In genomic region chr3:123330441-123330991, GRCh38 we compare ENCODE assay signal across 15 cellular contexts.
DNase-seq lines count a peak whose midpoint lies in the region; ATAC-seq and TF ChIP-seq lines count a peak whose summit lies in the region.
"Had no signal": no experiment of that assay in that cellular context is flagged by ENCODE, and none has a peak within 500 bp of the region (broad histone marks: within the 10 kb centered on the region; RNA-seq: fewer than 3 reads in every experiment).

No MANE protein-coding gene starts in this region.

- WGBS in urinary bladder: 42% methylated on average over 15 of the region's 15 CpGs

- TF ChIP-seq CTCF in RWPE2 (IDR thresholded peaks at IDR 0.05; ENCODE audit: poor library complexity, severe bottlenecking): no peak

- DNase-seq in RWPE2 (ENCODE audit: low spot score): peak; percentile 56
- peak; percentile 62 for DNase-seq in left cardiac atrium
- peak; percentile 79 for DNase-seq in posterior vena cava (ENCODE audit: low spot score)
- DNase-seq in NCI-H526 (lab: John Stamatoyannopoulos, UW): no peak
- DNase-seq in activated T-helper 2 cell treated with anti-CD3 and anti-CD28 coated beads, Interferon-gamma antibody, Interleukin-2, Interleukin-4, amounts not matched to agents 10 μg/mL and 5 μg/mL and 100 μg/mL, durations not matched to agents 14 hours and 24 hours and 36 hours (ENCODE audit: low spot score): no peak
- no peak for DNase-seq in kidney glomerular epithelial cell (lab: John Stamatoyannopoulos, UW)
- DNase-seq: foreskin melanocyte; naive B cell; NCI-H1694 treated with DMSO at 0.1 percent for 48 hours; stimulated activated naive CD4-positive, alpha-beta T cell treated with Interleukin-2 at 50 U/mL for 16 hours; T-helper 17 cell had no signal

- H3K36me3 ChIP-seq in RWPE2 (ENCODE audit: low read depth) (no peaks in the 10 kb centered on the region), urinary bladder (ENCODE audit: insufficient read depth) (no peaks in the 10 kb centered on the region)

- H3K27ac ChIP-seq in RWPE2 (ENCODE audit: poor library complexity, severe bottlenecking) (no peak overlapping the region), urinary bladder (ENCODE audit: low read depth) (peak overlapping the region; percentile 68)
- H3K27ac ChIP-seq: RWPE1 had no signal

- no peaks in the 10 kb centered on the region for H3K36me3 Mint-ChIP-seq in activated T-helper 2 cell treated with anti-CD3 and anti-CD28 coated beads, Interferon-gamma antibody, Interleukin-2, Interleukin-4, amounts not matched to agents 10 μg/mL and 5 μg/mL and 100 μg/mL, durations not matched to agents 14 hours and 24 hours and 36 hours (ENCODE audit: low read depth)
- H3K36me3 Mint-ChIP-seq: activated naive CD4-positive, alpha-beta T cell treated with anti-CD3 and anti-CD28 coated beads, Interleukin-2, amount 50 U/mL, for 24 hours; naive B cell had no signal

- no peak overlapping the region for H3K27ac Mint-ChIP-seq in activated T-helper 2 cell treated with anti-CD3 and anti-CD28 coated beads, Interferon-gamma antibody, Interleukin-2, Interleukin-4, amounts not matched to agents 10 μg/mL and 5 μg/mL and 100 μg/mL, durations not matched to agents 14 hours and 24 hours and 36 hours
- H3K27ac Mint-ChIP-seq: activated naive CD4-positive, alpha-beta T cell treated with anti-CD3 and anti-CD28 coated beads, Interleukin-2, amount 50 U/mL, for 24 hours; naive B cell; T-helper 17 cell had no signal

- no peaks in the 10 kb centered on the region for H3K27me3 ChIP-seq in RWPE2 (ENCODE audit: insufficient read depth, poor library complexity, severe bottlenecking)

- H3K4me3 Mint-ChIP-seq in activated T-helper 2 cell treated with anti-CD3 and anti-CD28 coated beads, Interferon-gamma antibody, Interleukin-2, Interleukin-4, amounts not matched to agents 10 μg/mL and 5 μg/mL and 100 μg/mL, durations not matched to agents 14 hours and 24 hours and 36 hours (ENCODE audit: low read depth): no peak overlapping the region
- H3K4me3 Mint-ChIP-seq: activated naive CD4-positive, alpha-beta T cell treated with anti-CD3 and anti-CD28 coated beads, Interleukin-2, amount 50 U/mL, for 24 hours; T-helper 17 cell had no signal

- H3K4me1 Mint-ChIP-seq in activated T-helper 2 cell treated with anti-CD3 and anti-CD28 coated beads, Interferon-gamma antibody, Interleukin-2, Interleukin-4, amounts not matched to agents 10 μg/mL and 5 μg/mL and 100 μg/mL, durations not matched to agents 14 hours and 24 hours and 36 hours (ENCODE audit: low read depth): peaks cover 5% of the 10 kb centered on the region

- H3K9me3 Mint-ChIP-seq in activated T-helper 2 cell treated with anti-CD3 and anti-CD28 coated beads, Interferon-gamma antibody, Interleukin-2, Interleukin-4, amounts not matched to agents 10 μg/mL and 5 μg/mL and 100 μg/mL, durations not matched to agents 14 hours and 24 hours and 36 hours: no peaks in the 10 kb centered on the region
- H3K9me3 Mint-ChIP-seq: activated naive CD4-positive, alpha-beta T cell treated with anti-CD3 and anti-CD28 coated beads, Interleukin-2, amount 50 U/mL, for 24 hours; naive B cell had no signal

- intact Hi-C loops in left cardiac atrium (cut with DNase I): loop anchor here (5.0 kb wide), 2 partner anchors 117 to 157 kb away; partner anchors contain the start of gene ADCY5 (in 1 of the 2)
- intact Hi-C loops in posterior vena cava (cut with DNase I): loop anchor here (5.0 to 10.0 kb wide), 2 partner anchors 114 to 117 kb away; partner anchors contain the start of gene ADCY5 (in 2 of the 2)
- intact Hi-C loops in activated T-helper 2 cell treated with anti-CD3 and anti-CD28 coated beads, Interferon-gamma antibody, Interleukin-2, Interleukin-4, amounts not matched to agents 10 μg/mL and 5 μg/mL and 100 μg/mL, durations not matched to agents 14 hours and 24 hours and 36 hours (cut with micrococcal nuclease): no loop called here

- no peaks in the 10 kb centered on the region for H3K4me1 ChIP-seq in RWPE2 (ENCODE audit: insufficient read depth, poor library complexity, severe bottlenecking)
- H3K4me1 ChIP-seq in urinary bladder (ENCODE audit: insufficient read depth): no peaks in the 10 kb centered on the region

- H3K9me3 ChIP-seq in RWPE2 (ENCODE audit: severe bottlenecking): no peaks in the 10 kb centered on the region

- H3K4me3 ChIP-seq in RWPE2 (ENCODE audit: severe bottlenecking) (no peak overlapping the region), urinary bladder (ENCODE audit: low read depth, low read length) (no peak overlapping the region)

- H3K27me3 Mint-ChIP-seq in activated T-helper 2 cell treated with anti-CD3 and anti-CD28 coated beads, Interferon-gamma antibody, Interleukin-2, Interleukin-4, amounts not matched to agents 10 μg/mL and 5 μg/mL and 100 μg/mL, durations not matched to agents 14 hours and 24 hours and 36 hours (ENCODE audit: low read depth): peaks cover 2% of the 10 kb centered on the region
- H3K27me3 Mint-ChIP-seq: activated naive CD4-positive, alpha-beta T cell treated with anti-CD3 and anti-CD28 coated beads, Interleukin-2, amount 50 U/mL, for 24 hours had no signal

- no peak for ATAC-seq in RWPE2 (ENCODE audit: low read depth)
- ATAC-seq in left cardiac atrium: peak; percentile 51 to 59
- ATAC-seq in HG03139 (IDR thresholded peaks at IDR 0.05; ENCODE audit: unreplicated experiment): no peak
- ATAC-seq: T-helper 17 cell had no signal

Comparison
In these comparisons a context has a peak if more than half of its experiments do, and no peak if none do; other contexts are left out.
1. ATAC-seq: peak in left cardiac atrium (2 of 2); none in RWPE2 (single experiment) and HG03139 (single experiment).
2. DNase-seq: peak in RWPE2 (single experiment), left cardiac atrium (single experiment) and posterior vena cava (single experiment); none in NCI-H526 (0 of 2), activated T-helper 2 cell treated with anti-CD3 and anti-CD28 coated beads, Interferon-gamma antibody, Interleukin-2, Interleukin-4, amounts not matched to agents 10 μg/mL and 5 μg/mL and 100 μg/mL, durations not matched to agents 14 hours and 24 hours and 36 hours (single experiment) and kidney glomerular epithelial cell (single experiment).